ENCODE assay signal across 22 cellular contexts in genomic region chr6:113004691-113005270, GRCh38.
"Had no signal": no experiment of that assay in that cellular context is flagged by ENCODE, and none has a peak within 500 bp of the region (broad histone marks: within the 10 kb centered on the region; RNA-seq: fewer than 3 reads in every experiment).

No MANE protein-coding gene starts in this region.

- H3K4me3 ChIP-seq: heart right ventricle, left ventricle myocardium inferior, ovary, prostate gland, sigmoid colon, testis, transverse colon had no signal

- H3K4me1 Mint-ChIP-seq: naive B cell had no signal

- H3K4me3 Mint-ChIP-seq: activated naive CD8-positive, alpha-beta T cell; activated T-cell treated with anti-CD3 and anti-CD28 coated beads, Interleukin-2, amount 50 U/mL, for 72 hours; brain; naive B cell had no signal

- H3K27me3 Mint-ChIP-seq: activated naive CD8-positive, alpha-beta T cell; brain had no signal

- ATAC-seq: activated T-cell treated with anti-CD3 and anti-CD28 coated beads, Interleukin-2, amount 50 U/mL, for 72 hours; esophagus mucosa; heart right ventricle had no signal

- H3K36me3 ChIP-seq: heart right ventricle, left ventricle myocardium inferior, ovary, prostate gland, sigmoid colon, transverse colon had no signal

- H3K36me3 Mint-ChIP-seq: activated naive CD8-positive, alpha-beta T cell; brain; naive B cell had no signal

- H3K9me3 ChIP-seq: heart right ventricle, left ventricle myocardium inferior, ovary, prostate gland, sigmoid colon, testis, transverse colon had no signal

- DNase-seq: activated CD4-positive, alpha-beta T cell treated with anti-CD3 and anti-CD28 coated beads for 4 hours; activated CD4-positive, alpha-beta T cell treated with anti-CD3 and anti-CD28 coated beads, Interleukin-2, amount 50 U/mL, for 4 hours; activated naive CD4-positive, alpha-beta T cell treated with Interleukin-2 at 50 U/mL for 16 hours; activated T-cell treated with anti-CD3 and anti-CD28 coated beads for 4 hours; activated T-cell treated with anti-CD3 and anti-CD28 coated beads, Interleukin-2, amount 50 U/mL, for 72 hours; aorta; foreskin melanocyte; heart right ventricle; left ventricle myocardium inferior; naive B cell; ovary; retina; sigmoid colon; small intestine; stimulated activated CD4-positive, alpha-beta T cell treated with anti-CD3 and anti-CD28 coated beads, Interleukin-2, amount 100 ng/mL, for 24 hours; stimulated activated naive CD4-positive, alpha-beta T cell treated with Interleukin-2 at 50 U/mL for 16 hours; testis; transverse colon had no signal

- H3K4me1 ChIP-seq: heart right ventricle, left ventricle myocardium inferior, prostate gland, sigmoid colon, testis had no signal

- H3K27ac Mint-ChIP-seq: activated naive CD8-positive, alpha-beta T cell; activated T-cell treated with anti-CD3 and anti-CD28 coated beads, Interleukin-2, amount 50 U/mL, for 72 hours; brain; naive B cell had no signal

- H3K9me3 Mint-ChIP-seq: naive B cell had no signal

- H3K27me3 ChIP-seq: heart right ventricle, ovary, sigmoid colon, testis, transverse colon had no signal

- H3K27ac ChIP-seq: heart right ventricle, left ventricle myocardium inferior, ovary, prostate gland, sigmoid colon, testis, transverse colon had no signal
